ENCODE assay signal across 34 cellular contexts in genomic region chr11:12573707-12574106, GRCh38.
"Had no signal": no experiment of that assay in that cellular context is flagged by ENCODE, and none has a peak within 500 bp of the region (broad histone marks: within the 10 kb centered on the region; RNA-seq: fewer than 3 reads in every experiment).

No MANE protein-coding gene starts in this region.

- H3K4me2 ChIP-seq: smooth muscle cell had no signal

- DNase-seq: activated CD4-positive, alpha-beta memory T cell treated with anti-CD3 and anti-CD28 coated beads for 36 hours; activated CD4-positive, alpha-beta T cell treated with anti-CD3 and anti-CD28 coated beads, Interleukin-2, amount 10 ng/mL, durations not matched to agents 24 days and 14 days; activated CD8-positive, alpha-beta memory T cell treated with anti-CD3 and anti-CD28 coated beads, Interleukin-2, amount 50 U/mL, for 48 hours; activated gamma-delta T cell; activated naive CD4-positive, alpha-beta T cell treated with anti-CD3 and anti-CD28 coated beads, Interleukin-2, amount 10 ng/mL, durations not matched to agents 7 days and 5 days; activated naive CD8-positive, alpha-beta T cell treated with anti-CD3 and anti-CD28 coated beads, Interleukin-2, amount 10 ng/mL, durations not matched to agents 7 days and 5 days; activated T-cell treated with anti-CD3 and anti-CD28 coated beads, Interleukin-2, amount 50 U/mL, for 24 hours; amygdala; caudate nucleus; endodermal cell; foreskin keratinocyte; heart left ventricle; left cardiac atrium; left ventricle myocardium superior; midbrain; naive thymus-derived CD8-positive, alpha-beta T cell; nucleus accumbens; pancreas; retina; sigmoid colon; stimulated activated CD4-positive, alpha-beta T cell treated with anti-CD3 and anti-CD28 coated beads, Interleukin-1b, Interleukin-23, amount 100 ng/mL, for 48 hours; stimulated activated CD4-positive, alpha-beta T cell treated with anti-CD3 and anti-CD28 coated beads, Interleukin-4, amount 100 ng/mL, for 4 hours; stimulated activated CD8-positive, alpha-beta memory T cell treated with anti-CD3 and anti-CD28 coated beads, Interleukin-4, amount 100 ng/mL, for 48 hours; stimulated activated naive B cell treated with anti-CD40 and anti-IgM and Interleukin-4, amounts not matched to agents 10 μg/mL and 1 μg/mL and 100 μg/mL, for 72 hours; stomach; T-helper 17 cell; T1000; tibial artery; WERI-Rb-1 had no signal

- H3K4me1 ChIP-seq: foreskin keratinocyte, heart left ventricle, pancreas, prostate gland, stomach, suprapubic skin, tibial artery had no signal

- H3K9me3 ChIP-seq: heart left ventricle, pancreas, prostate gland, sigmoid colon, stomach, suprapubic skin, tibial artery had no signal

- FAIRE-seq: pancreas had no signal

- H3K27ac ChIP-seq: foreskin keratinocyte, heart left ventricle, pancreas, prostate gland, sigmoid colon, stomach, suprapubic skin, tibial artery, WERI-Rb-1 had no signal

- H3K4me3 ChIP-seq: heart left ventricle, pancreas, prostate gland, sigmoid colon, smooth muscle cell, stomach, suprapubic skin, tibial artery had no signal

- H3K27me3 ChIP-seq: heart left ventricle, pancreas, sigmoid colon, stomach, suprapubic skin, tibial artery had no signal

- H3K36me3 ChIP-seq: heart left ventricle, pancreas, prostate gland, sigmoid colon, stomach, suprapubic skin, tibial artery, WERI-Rb-1 had no signal

- ATAC-seq: activated CD4-positive, CD25-positive, alpha-beta regulatory T cell treated with anti-CD3 and anti-CD28 coated beads, Interleukin-2, amount 50 U/mL, for 24 hours; esophagus mucosa; foreskin keratinocyte; heart left ventricle; left cardiac atrium; left ventricle myocardium superior; naive thymus-derived CD8-positive, alpha-beta T cell; pancreas; stimulated activated naive B cell treated with anti-CD40 and anti-IgM and Interleukin-4, amounts not matched to agents 10 μg/mL and 1 μg/mL and 100 μg/mL, for 72 hours; T-helper 17 cell had no signal
